ENCODE assay signal across 22 cellular contexts in genomic region chr22:17928391-17928790, GRCh38.
"Had no signal": no experiment of that assay in that cellular context is flagged by ENCODE, and none has a peak within 500 bp of the region (broad histone marks: within the 10 kb centered on the region; RNA-seq: fewer than 3 reads in every experiment).

No MANE protein-coding gene starts in this region.

- H3K4me2 ChIP-seq: SK-N-SH had no signal

- DNase-seq: Karpas-422, KG1, MG63, NCI-H1092 treated with DMSO at 0.1 percent for 48 hours, NCI-H1436, NCI-H187, NCI-H2029, NCI-H2081 treated with DMSO at 0.1 percent for 48 hours, NCI-H2171, NCI-H226, NCI-H446, NCI-H510A, NCI-H524 treated with DMSO at 0.1 percent for 48 hours, NCI-H69, NCI-H774, Right ventricle myocardium superior, RPMI8226, SIG-M5, SK-N-SH, SW 1271 had no signal

- H3K27me3 ChIP-seq: MG63, SJSA1 had no signal

- H3K36me3 ChIP-seq: MG63, SJSA1 had no signal

- H3K27ac ChIP-seq: HL-60, SJSA1 had no signal

- H3K9me3 ChIP-seq: SJSA1, SK-N-SH had no signal

- H3K4me3 ChIP-seq: MG63, SJSA1 had no signal
